Comparison of ENCODE assay signal across 17 cellular contexts in genomic region chr1:2087766-2088165, GRCh38. TPM values are rescaled to one million over a fixed set of nuclear protein-coding genes. Genes with fewer than 3 reads are reported as not detected.
A peak's percentile ranks its signal among the peaks of the same experiment; 100 is the strongest.
DNase-seq lines count a peak whose midpoint lies in the region; ATAC-seq and TF ChIP-seq lines count a peak whose summit lies in the region.
"Had no signal": no experiment of that assay in that cellular context is flagged by ENCODE, and none has a peak within 500 bp of the region (broad histone marks: within the 10 kb centered on the region; RNA-seq: fewer than 3 reads in every experiment).

No MANE protein-coding gene starts in this region.

- TF ChIP-seq CTCF in uterus (IDR thresholded peaks at IDR 0.05) (no peak), PC-9 (conservative IDR thresholded peaks at IDR 0.05) (no peak)

- no peak for TF ChIP-seq POLR2A in uterus (IDR thresholded peaks at IDR 0.05)

- CTCF ChIA-PET in PC-9 (lab: Charles Lee), result no interaction called here

- no peaks in the 10 kb centered on the region for H4K20me1 ChIP-seq in PC-9 (ENCODE audit: insufficient read depth)

- H3K36me3 ChIP-seq in uterus (no peaks in the 10 kb centered on the region), PC-9 (ENCODE audit: low read depth) (no peaks in the 10 kb centered on the region)
- H3K36me3 ChIP-seq: BE2C had no signal

- H3K4me3 ChIP-seq in uterus (no peak overlapping the region), PC-9 (no peak overlapping the region)
- H3K4me3 ChIP-seq: K562 had no signal

- POLR2A ChIA-PET in PC-9 (lab: Charles Lee; ENCODE audit: unreplicated experiment), result no interaction called here

- H3K79me2 ChIP-seq in PC-9 (ENCODE audit: low read depth), result no peaks in the 10 kb centered on the region

- no peak for ATAC-seq in Right ventricle myocardium inferior
- no peak for ATAC-seq in HG02759 (IDR thresholded peaks at IDR 0.05; ENCODE audit: unreplicated experiment)
- ATAC-seq: CD8-positive, alpha-beta T cell; K562; Panc1 had no signal

- intact Hi-C loops in uterus (cut with DNase I; ENCODE audit: low total_unique reads) (no loop called here), PC-9 (cut with micrococcal nuclease; ENCODE audit: unreplicated experiment) (no loop called here), Right ventricle myocardium inferior (cut with DNase I) (no loop called here)

- no peaks in the 10 kb centered on the region for H3K27me3 ChIP-seq in uterus
- no peaks in the 10 kb centered on the region for H3K27me3 ChIP-seq in PC-9 (ENCODE audit: insufficient read depth, low read depth)

- BruUV-seq in PC-9 (replicated peaks; lab: Mats Ljungman, UMichigan), result no TSS peak

- no peaks in the 10 kb centered on the region for H3K4me1 ChIP-seq in uterus
- H3K4me1 ChIP-seq in PC-9 (replicated peaks; ENCODE audit: insufficient read depth), result no peaks in the 10 kb centered on the region
- H3K4me1 ChIP-seq: BE2C had no signal

- DNase-seq in anterior cingulate cortex (lab: John Stamatoyannopoulos, UW) (peak in 47 of 58 donors; percentile 23 to 90 (median 70)), hippocampal formation (lab: John Stamatoyannopoulos, UW) (peak; percentile 74 to 78), occipital lobe (lab: John Stamatoyannopoulos, UW) (peak; percentile 68), uterus (no peak), PC-9 (no peak), Right ventricle myocardium inferior (ENCODE audit: missing footprints) (no peak)
- DNase-seq: BE2C; CD8-positive, alpha-beta T cell; NCI-H1048; NCI-H1694 treated with DMSO at 0.1 percent for 48 hours; NCI-H774; Right ventricle myocardium superior; SK-N-SH had no signal

- H3K4me2 ChIP-seq in PC-9, result no peak overlapping the region
- H3K4me2 ChIP-seq: SK-N-SH had no signal

- H3K9me3 ChIP-seq in uterus (no peaks in the 10 kb centered on the region), PC-9 (ENCODE audit: insufficient read depth, low read depth) (no peaks in the 10 kb centered on the region)
- H3K9me3 ChIP-seq: BE2C, SK-N-SH had no signal

- no peaks in the 10 kb centered on the region for H3F3A ChIP-seq in PC-9 (ENCODE audit: insufficient read depth, low read depth)

- H2AFZ ChIP-seq in PC-9, result no peak overlapping the region

- H3K9me2 ChIP-seq in PC-9 (ENCODE audit: insufficient read depth), result no peaks in the 10 kb centered on the region
- H3K9me2 ChIP-seq: SK-N-SH had no signal

- H3K27ac ChIP-seq in temporal lobe (ENCODE audit: low read depth, low read length), result peak overlapping the region; percentile 97
- H3K27ac ChIP-seq in uterus, result peak overlapping the region in 1 of 2 donors; percentile 26
- H3K27ac ChIP-seq in PC-9, result no peak overlapping the region

RNA-seq across cellular contexts. Expression of gene PRKCZ, which starts 37.6 kb away (rescaled TPM):
- total RNA-seq in occipital lobe (58.3 TPM), temporal lobe (53.1 TPM), uterus (1 to 10 TPM in 3 of 4 donors, under 1 TPM in 1; 0.29 to 8.8 (median 3.9) TPM), PC-9 (2021) (36.0 and 36.2 TPM in 2 replicates), Right ventricle myocardium inferior (16.4 TPM)

Comparison
In these comparisons a context has a peak if more than half of its experiments do, and no peak if none do; other contexts are left out.
1. DNase-seq: peak in anterior cingulate cortex (47 of 58), hippocampal formation (2 of 2) and occipital lobe (single experiment); none in uterus (0 of 2), PC-9 (0 of 2) and Right ventricle myocardium inferior (single experiment).